In the genomic region with DNA sequence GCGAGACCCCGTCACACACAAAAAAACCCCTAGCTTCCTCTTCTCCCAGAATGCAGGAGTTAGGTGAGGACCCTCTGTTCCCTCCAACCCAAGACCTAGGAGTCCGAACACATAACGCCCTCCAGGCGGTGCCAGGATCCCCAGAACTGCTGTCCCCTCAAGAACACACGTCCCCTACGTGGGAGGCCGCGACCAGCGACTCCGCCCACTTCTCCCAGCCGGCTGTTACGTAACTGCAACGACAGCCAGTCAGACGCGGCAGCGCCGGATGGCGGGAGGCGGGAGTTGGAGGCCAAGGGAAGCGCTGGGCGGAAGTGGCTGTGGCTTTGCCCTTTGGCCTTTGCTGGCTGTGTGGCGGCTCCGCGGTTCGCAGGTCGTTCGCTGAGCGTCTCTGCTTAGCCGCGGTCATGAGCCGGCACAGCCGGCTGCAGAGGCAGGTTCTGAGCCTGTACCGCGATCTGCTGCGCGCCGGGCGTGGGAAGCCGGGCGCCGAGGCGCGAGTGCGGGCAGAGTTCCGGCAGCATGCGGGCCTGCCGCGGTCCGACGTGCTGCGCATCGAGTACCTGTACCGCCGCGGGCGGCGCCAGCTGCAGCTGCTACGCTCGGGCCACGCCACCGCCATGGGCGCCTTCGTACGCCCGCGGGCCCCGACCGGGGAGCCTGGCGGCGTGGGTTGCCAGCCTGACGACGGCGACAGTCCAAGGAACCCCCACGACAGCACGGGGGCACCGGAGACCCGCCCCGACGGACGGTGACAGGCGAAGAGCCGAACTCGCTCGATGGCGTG, we compare ENCODE assay signal across 8 cellular contexts. TPM values are rescaled to one million over a fixed set of nuclear protein-coding genes. Genes with fewer than 3 reads are reported as not detected.
A peak's percentile ranks its signal among the peaks of the same experiment; 100 is the strongest.
DNase-seq lines count a peak whose midpoint lies in the region; ATAC-seq and TF ChIP-seq lines count a peak whose summit lies in the region.

A gene with protein sequence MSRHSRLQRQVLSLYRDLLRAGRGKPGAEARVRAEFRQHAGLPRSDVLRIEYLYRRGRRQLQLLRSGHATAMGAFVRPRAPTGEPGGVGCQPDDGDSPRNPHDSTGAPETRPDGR (plus strand): TSS at position 321 of the 787 bp plus-strand sequence. CDS start 87 bp downstream, at position 408.

- peak; percentile 97 for DNase-seq in CD14-positive monocyte (ENCODE audit: low spot score)
- peak; percentile 93 for DNase-seq in NCI-H774 (lab: John Stamatoyannopoulos, UW)
- peak; percentile 97 for DNase-seq in activated CD4-positive, alpha-beta memory T cell treated with anti-CD3 and anti-CD28 coated beads for 36 hours
- peak; percentile 95 to 99 (median 98) for DNase-seq in dorsolateral prefrontal cortex
- peak; percentile 94 to 99 for DNase-seq in lower leg skin (ENCODE audit: low spot score in 2 of 2)
- DNase-seq in stimulated activated CD4-positive, alpha-beta T cell treated with anti-CD3 and anti-CD28 coated beads, Interleukin-4, amount 100 ng/mL, for 48 hours (ENCODE audit: low read depth in 2 of 2), result peak; percentile 94 to 97

- no peaks in the 10 kb centered on the region for H3K27me3 ChIP-seq in dorsolateral prefrontal cortex

- peaks cover 34% of the 10 kb centered on the region for H3K4me1 Mint-ChIP-seq in CD14-positive monocyte
- peaks cover 38% of the 10 kb centered on the region for H3K4me1 Mint-ChIP-seq in activated CD4-positive, alpha-beta memory T cell treated with anti-CD3 and anti-CD28 coated beads for 36 hours (ENCODE audit: low read depth)

- peaks cover 0 to 3% (median 0%) of the 10 kb centered on the region in 7 donors for H3K9me3 Mint-ChIP-seq in CD14-positive monocyte
- H3K9me3 Mint-ChIP-seq in activated CD4-positive, alpha-beta memory T cell treated with anti-CD3 and anti-CD28 coated beads for 36 hours, result no peaks in the 10 kb centered on the region

- peak within 1 kb of the TSS; percentile 65 to 99 (median 90) for H3K4me3 ChIP-seq in dorsolateral prefrontal cortex
- peak within 1 kb of the TSS; percentile 71 for H3K4me3 ChIP-seq in lower leg skin (ENCODE audit: low read depth, poor library complexity, severe bottlenecking)

- CTCF ChIA-PET in activated CD4-positive, alpha-beta memory T cell treated with anti-CD3 and anti-CD28 coated beads for 36 hours (lab: Charles Lee), result interaction anchor here (1.0 to 1.8 kb wide), 3 partner anchors 8 to 36 kb away, joined by 4 to 8 read pairs (median 4); a partner anchor contains a TSS

- no peak for TF ChIP-seq POLR2A in lower leg skin (IDR thresholded peaks at IDR 0.05)

- peak within 1 kb of the TSS in 55 of 59 donors; percentile 24 to 91 (median 75) for H3K27ac ChIP-seq in dorsolateral prefrontal cortex

- peak; percentile 80 for ATAC-seq in GM19351 (IDR thresholded peaks at IDR 0.05; ENCODE audit: unreplicated experiment)
- peak; percentile 56 for ATAC-seq in HG03558 (IDR thresholded peaks at IDR 0.05; ENCODE audit: extremely low read depth, unreplicated experiment)

- H3K27ac Mint-ChIP-seq in CD14-positive monocyte, result peak within 1 kb of the TSS; percentile 85 to 95 (median 87)
- peak within 1 kb of the TSS; percentile 89 for H3K27ac Mint-ChIP-seq in activated CD4-positive, alpha-beta memory T cell treated with anti-CD3 and anti-CD28 coated beads for 36 hours

- H3K4me3 Mint-ChIP-seq in CD14-positive monocyte, result peak within 1 kb of the TSS; percentile 88 to 95
- peak within 1 kb of the TSS; percentile 93 for H3K4me3 Mint-ChIP-seq in activated CD4-positive, alpha-beta memory T cell treated with anti-CD3 and anti-CD28 coated beads for 36 hours

- POLR2A ChIA-PET in activated CD4-positive, alpha-beta memory T cell treated with anti-CD3 and anti-CD28 coated beads for 36 hours (lab: Charles Lee), result interaction anchor here (0.8 to 3.8 kb wide), 3 partner anchors 17 to 59 kb away, joined by 4 to 12 read pairs (median 4); a partner anchor contains a TSS

- no peak for TF ChIP-seq CTCF in CD14-positive monocyte (IDR thresholded peaks at IDR 0.05)
- TF ChIP-seq CTCF in dorsolateral prefrontal cortex (IDR thresholded peaks at IDR 0.05 in 54 of 56, conservative IDR thresholded peaks at IDR 0.05 in 2 of 56; ENCODE audit: low read depth in 1 of 56, partially characterized antibody in 56 of 56), result peak in 34 of 56 donors; percentile 8 to 56 (median 28)
- TF ChIP-seq CTCF in lower leg skin (IDR thresholded peaks at IDR 0.05), result no peak

- peaks cover 9 to 15% of the 10 kb centered on the region in 2 donors for H3K36me3 Mint-ChIP-seq in CD14-positive monocyte
- H3K36me3 Mint-ChIP-seq in activated CD4-positive, alpha-beta memory T cell treated with anti-CD3 and anti-CD28 coated beads for 36 hours, result peaks cover 10% of the 10 kb centered on the region

- WGBS in lower leg skin, 2 donors, result 0 to 1% methylated on average over 31 to 48 of the region's 86 CpGs

- intact Hi-C loops in CD14-positive monocyte (cut with micrococcal nuclease) (loop anchor here in 1 of 2 donors (5.0 kb wide), 1 partner anchor 57 kb away; a partner anchor contains a TSS), dorsolateral prefrontal cortex (cut with DNase I) (loop anchor here (2.0 to 5.0 kb wide), 4 partner anchors 57 to 132 kb away; a partner anchor contains a TSS), lower leg skin (cut with DNase I; ENCODE audit: low total_unique reads) (no loop called here)
- intact Hi-C loops in activated CD4-positive, alpha-beta memory T cell treated with anti-CD3 and anti-CD28 coated beads for 36 hours (cut with micrococcal nuclease), result loop anchor here (1.0 to 5.0 kb wide), 5 partner anchors 20 to 132 kb away; a partner anchor contains a TSS

- peaks cover 2 to 4% (median 3%) of the 10 kb centered on the region in 3 donors for H3K27me3 Mint-ChIP-seq in CD14-positive monocyte (ENCODE audit: low read depth in 3 of 3)
- no peaks in the 10 kb centered on the region for H3K27me3 Mint-ChIP-seq in activated CD4-positive, alpha-beta memory T cell treated with anti-CD3 and anti-CD28 coated beads for 36 hours

RNA-seq across cellular contexts. Expression of the gene that starts here (rescaled TPM):
- 10 to 100 TPM; 19.0 to 26.9 TPM for polyA plus RNA-seq in CD14-positive monocyte
- total RNA-seq in activated CD4-positive, alpha-beta memory T cell treated with anti-CD3 and anti-CD28 coated beads for 36 hours, result 10 to 100 TPM; 15.8 to 18.9 TPM
- 10 to 100 TPM; 13.8 to 31.6 (median 21.0) TPM for total RNA-seq in dorsolateral prefrontal cortex
- total RNA-seq in lower leg skin, result 10 to 100 TPM; 51.6 to 83.8 (median 64.4) TPM

Comparison
In these comparisons a context has a peak if more than half of its experiments do, and no peak if none do; other contexts are left out.
1. Peak in every context shown above with its lines: DNase-seq, ATAC-seq, H3K4me3 ChIP-seq and H3K27ac ChIP-seq.
2. CTCF ChIP-seq: peak in dorsolateral prefrontal cortex (34 of 56); none in CD14-positive monocyte (single experiment) and lower leg skin (0 of 3).